ENCODE assay signal across 15 cellular contexts in genomic region chr15:73320619-73321180, GRCh38. TPM values are rescaled to one million over a fixed set of nuclear protein-coding genes. Genes with fewer than 3 reads are reported as not detected.
DNase-seq lines count a peak whose midpoint lies in the region; ATAC-seq and TF ChIP-seq lines count a peak whose summit lies in the region.
"Had no signal": no experiment of that assay in that cellular context is flagged by ENCODE, and none has a peak within 500 bp of the region (broad histone marks: within the 10 kb centered on the region; RNA-seq: fewer than 3 reads in every experiment).

No MANE protein-coding gene starts in this region.

- H3K9me3 ChIP-seq in HEK293 (ENCODE audit: control insufficient read depth, insufficient read depth, low read depth, low read length): no peaks in the 10 kb centered on the region
- no peaks in the 10 kb centered on the region for H3K9me3 ChIP-seq in spleen
- H3K9me3 ChIP-seq: BE2C, Caco-2 had no signal

- WGBS in spleen, 5 donors: 89 to 96% (median 92%) methylated on average over 3 of the region's 3 CpGs

- H3K4me1 ChIP-seq in HEK293 (ENCODE audit: control insufficient read depth, insufficient read depth, low read length) (no peaks in the 10 kb centered on the region), spleen (peaks cover 0 to 21% (median 3%) of the 10 kb centered on the region in 6 donors)
- H3K4me1 ChIP-seq: BE2C, Caco-2 had no signal

- H3K27ac ChIP-seq in HEK293 (ENCODE audit: extremely low read depth, low read depth, low read length): no peak overlapping the region
- H3K27ac ChIP-seq in spleen: no peak overlapping the region
- H3K27ac ChIP-seq: HL-60 had no signal

- peaks cover 0 to 72% (median 11%) of the 10 kb centered on the region in 7 donors for H3K27me3 ChIP-seq in spleen (replicated peaks in 1 of 7)

- DNase-seq in cardiac septum (ENCODE audit: low spot score): peak; percentile 56
- no peak for DNase-seq in Right ventricle myocardium inferior (ENCODE audit: missing footprints)
- DNase-seq in mesenteric fat pad (ENCODE audit: low spot score): peak; percentile 55
- peak; percentile 33 for DNase-seq in spleen
- DNase-seq in GF-D8 (lab: John Stamatoyannopoulos, UW): no peak
- DNase-seq: BE2C; Caco-2; CD8-positive, alpha-beta memory T cell; DND-41; GDM1; HCEC 1CT had no signal

- TF ChIP-seq POLR2A in spleen (IDR thresholded peaks at IDR 0.05): no peak

- TF ChIP-seq CTCF in HEK293 (tag by site-specific recombination; IDR thresholded peaks at IDR 0.05) (no peak), spleen (IDR thresholded peaks at IDR 0.05 in 8 of 11, conservative IDR thresholded peaks at IDR 0.05 in 3 of 11) (no peak)

- intact Hi-C loops in cardiac septum (cut with DNase I): loop anchor here (10.0 kb wide), 1 partner anchor 384 kb away; no protein-coding TSS in a partner anchor
- intact Hi-C loops in Right ventricle myocardium inferior (cut with DNase I): no loop called here
- intact Hi-C loops in spleen (cut with DNase I; ENCODE audit: low total_unique reads): no loop called here

- ATAC-seq in Right ventricle myocardium inferior (no peak), HG02973 (IDR thresholded peaks at IDR 0.05; ENCODE audit: unreplicated experiment) (no peak)

- POLR2A ChIA-PET in HEK293 (lab: Yijun Ruan, JAX): no interaction called here

- CTCF ChIA-PET in HEK293 (lab: Yijun Ruan, JAX): interaction anchor here (1.1 kb wide), 1 partner anchor 385 kb away, joined by 3 read pairs; no protein-coding TSS in a partner anchor

- no peaks in the 10 kb centered on the region for H3K36me3 ChIP-seq in HEK293 (ENCODE audit: control insufficient read depth in 2 of 2, insufficient read depth in 1 of 2, low read length in 2 of 2)
- H3K36me3 ChIP-seq in spleen: no peaks in the 10 kb centered on the region
- H3K36me3 ChIP-seq: BE2C had no signal

- no peak overlapping the region for H3K4me3 ChIP-seq in HEK293 (ENCODE audit: low read depth, low read length)
- H3K4me3 ChIP-seq in spleen: no peak overlapping the region

TF ChIP-seq in HEK293, 187 proteins besides CTCF, POLR2A, EP300 and RAD21:
- TF ChIP-seq EGR2 (tag by site-specific recombination; IDR thresholded peaks at IDR 0.05; ENCODE audit: low read depth) (peak; percentile 93), AEBP2 (tag by site-specific recombination; IDR thresholded peaks at IDR 0.05; ENCODE audit: borderline replicate concordance) (no peak), ZFHX2 (tag by site-specific recombination; conservative IDR thresholded peaks at IDR 0.05) (peak; percentile 68)

RNA-seq across cellular contexts. Expression of gene HCN4, which starts 48.1 kb away (rescaled TPM):
- total RNA-seq in cardiac septum: 6.2 TPM
- 21.4 TPM for total RNA-seq in Right ventricle myocardium inferior
- total RNA-seq in mesenteric fat pad: not detected
- total RNA-seq in spleen: not detected
- not detected for polyA plus RNA-seq in spleen
- polyA plus RNA-seq: AG04450; CD8-positive, alpha-beta memory T cell had no signal

Comparison
In these comparisons a context has a peak if more than half of its experiments do, and no peak if none do; other contexts are left out.
1. DNase-seq: peak in cardiac septum (single experiment), mesenteric fat pad (single experiment) and spleen (single experiment); none in Right ventricle myocardium inferior (single experiment) and GF-D8 (single experiment).